ENCODE assay signal across 28 cellular contexts in the genomic region with DNA sequence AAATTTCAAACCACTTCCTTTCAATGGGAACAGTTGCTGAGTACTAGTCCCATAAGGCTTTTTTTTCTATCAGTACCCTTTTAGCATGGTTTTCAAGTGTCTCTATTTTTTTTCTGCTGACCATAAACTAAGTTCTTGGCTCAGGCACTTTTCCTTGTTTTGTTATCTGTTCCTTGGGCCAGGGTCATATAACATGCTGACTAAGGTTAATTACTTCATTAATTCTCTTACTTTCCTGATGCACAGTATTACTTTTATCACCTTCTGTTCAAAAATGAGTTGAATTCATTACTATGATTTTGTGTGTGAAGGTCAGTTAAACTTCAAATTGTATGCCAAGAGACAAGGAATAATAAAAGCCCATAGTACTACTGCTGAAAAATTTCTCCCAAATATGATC. TPM values are rescaled to one million over a fixed set of nuclear protein-coding genes. Genes with fewer than 3 reads are reported as not detected.
"Had no signal": no experiment of that assay in that cellular context is flagged by ENCODE, and none has a peak within 500 bp of the region (broad histone marks: within the 10 kb centered on the region; RNA-seq: fewer than 3 reads in every experiment).

No MANE protein-coding gene starts in this region.

- H3K9me3 ChIP-seq: colonic mucosa, esophagus squamous epithelium, gastrocnemius medialis, left lung, lower lobe of right lung, mucosa of descending colon had no signal

- FAIRE-seq: endometrium, islet of Langerhans, keratinocyte had no signal

- H3K4me3 ChIP-seq: colonic mucosa, esophagus squamous epithelium, gastrocnemius medialis, heart right ventricle, left lung, lower lobe of right lung, mucosa of descending colon had no signal

- H3K27ac ChIP-seq: colonic mucosa, epithelial cell of prostate, esophagus squamous epithelium, gastrocnemius medialis, heart right ventricle, left lung, lower lobe of right lung had no signal

- ATAC-seq: effector memory CD8-positive, alpha-beta T cell; esophagus mucosa; gastrocnemius medialis; heart right ventricle; left cardiac atrium; left lung; left ventricle myocardium superior; lower lobe of right lung; mucosa of descending colon had no signal

- H3K27me3 ChIP-seq: colonic mucosa, esophagus squamous epithelium, gastrocnemius medialis, heart right ventricle, left lung had no signal

- H3K4me1 ChIP-seq: colonic mucosa, esophagus squamous epithelium, gastrocnemius medialis, heart right ventricle, left lung, lower lobe of right lung had no signal

- H3K36me3 ChIP-seq: colonic mucosa, esophagus squamous epithelium, gastrocnemius medialis, heart right ventricle, left lung, lower lobe of right lung had no signal

- DNase-seq: colonic mucosa; cortex of kidney; effector CD8-positive, alpha-beta T cell; effector memory CD8-positive, alpha-beta T cell; endodermal cell; erythroblast; esophagus squamous epithelium; foreskin fibroblast; foreskin melanocyte; gastrocnemius medialis; glutamatergic neuron; head of caudate nucleus; heart right ventricle; hippocampal formation; left cardiac atrium; left lung; left ventricle myocardium superior; lower lobe of right lung; mesenchymal stem cell; mucosa of descending colon; naive B cell had no signal

RNA-seq across cellular contexts. Expression of gene BTC, which starts 19.7 kb away (rescaled TPM):
- total RNA-seq: dermis microvascular lymphatic vessel endothelial cell, lung microvascular endothelial cell had no signal
